Comparison of ENCODE assay signal across 1 cellular context in the genomic region with DNA sequence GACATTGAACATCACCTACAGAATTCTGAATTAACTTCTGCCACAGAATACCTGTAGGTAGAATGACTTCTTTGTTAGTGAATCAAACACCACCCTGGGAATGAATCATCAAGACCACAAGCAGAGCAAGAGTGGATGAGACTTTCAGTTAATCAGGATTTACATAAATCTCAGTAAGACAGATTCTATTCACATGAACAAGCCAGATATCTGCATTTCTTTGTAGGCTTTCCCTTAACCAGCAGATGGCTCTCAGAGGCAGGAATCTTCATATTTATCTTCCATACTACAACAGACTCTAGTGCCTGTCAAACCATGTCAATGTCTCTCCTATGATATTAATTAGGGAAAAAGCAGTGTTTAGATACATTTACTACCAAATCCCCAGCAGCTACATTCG.
A peak's percentile ranks its signal among the peaks of the same experiment; 100 is the strongest.
TF ChIP-seq lines count a peak whose summit lies in the region.

No MANE protein-coding gene starts in this region.

TF ChIP-seq in GM12878, 131 proteins besides CTCF, POLR2A, EP300 and RAD21 (continued from another document):
- TF ChIP-seq BCL3 (IDR thresholded peaks at IDR 0.05; ENCODE audit: borderline replicate concordance, insufficient read depth, low read depth, low read length, poor library complexity, severe bottlenecking) (peak; percentile 50), RUNX3 (IDR thresholded peaks at IDR 0.05; ENCODE audit: low read length) (peak; percentile 93)
- TF ChIP-seq, protein P1, sequence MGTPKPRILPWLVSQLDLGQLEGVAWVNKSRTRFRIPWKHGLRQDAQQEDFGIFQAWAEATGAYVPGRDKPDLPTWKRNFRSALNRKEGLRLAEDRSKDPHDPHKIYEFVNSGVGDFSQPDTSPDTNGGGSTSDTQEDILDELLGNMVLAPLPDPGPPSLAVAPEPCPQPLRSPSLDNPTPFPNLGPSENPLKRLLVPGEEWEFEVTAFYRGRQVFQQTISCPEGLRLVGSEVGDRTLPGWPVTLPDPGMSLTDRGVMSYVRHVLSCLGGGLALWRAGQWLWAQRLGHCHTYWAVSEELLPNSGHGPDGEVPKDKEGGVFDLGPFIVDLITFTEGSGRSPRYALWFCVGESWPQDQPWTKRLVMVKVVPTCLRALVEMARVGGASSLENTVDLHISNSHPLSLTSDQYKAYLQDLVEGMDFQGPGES (IDR thresholded peaks at IDR 0.05), result no peak
